ENCODE assay signal across 26 cellular contexts in the genomic region with DNA sequence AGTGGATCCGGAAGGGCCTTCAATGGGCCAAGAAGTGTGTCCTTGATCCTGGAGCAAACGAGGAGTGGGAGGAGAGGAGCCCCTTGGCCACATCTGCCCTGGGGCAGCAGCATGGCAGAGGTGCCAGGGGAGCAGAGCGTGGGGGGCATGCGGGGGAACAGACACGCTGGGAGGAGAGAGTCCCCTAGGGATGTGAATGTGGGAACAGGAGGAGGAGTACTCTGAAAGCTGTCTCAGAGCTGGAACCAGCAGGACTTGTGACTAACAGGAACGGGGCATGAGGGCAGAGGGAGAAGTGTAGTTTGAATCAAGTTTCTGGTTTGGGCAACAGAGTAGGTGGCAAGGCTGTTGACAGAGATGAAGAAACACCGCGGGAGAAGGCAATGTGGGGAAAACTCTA.
"Had no signal": no experiment of that assay in that cellular context is flagged by ENCODE, and none has a peak within 500 bp of the region (broad histone marks: within the 10 kb centered on the region; RNA-seq: fewer than 3 reads in every experiment).

No MANE protein-coding gene starts in this region.

- H3K4me2 ChIP-seq: smooth muscle cell had no signal

- H3K4me1 ChIP-seq: left lung, right lobe of liver had no signal

- H3K79me2 ChIP-seq: parathyroid adenoma had no signal

- H3K27me3 ChIP-seq: heart left ventricle, right atrium auricular region, right lobe of liver, vagina had no signal

- H2AFZ ChIP-seq: parathyroid adenoma had no signal

- H3K9me3 ChIP-seq: heart left ventricle, left lung, right atrium auricular region, right lobe of liver, thoracic aorta, tibial nerve, vagina had no signal

- H3K9ac ChIP-seq: parathyroid adenoma had no signal

- H3K36me3 ChIP-seq: heart left ventricle, left lung, right atrium auricular region, right lobe of liver, thoracic aorta, tibial nerve, vagina had no signal

- DNase-seq: heart left ventricle; immature natural killer cell; kidney; left colon; left lung; mesendoderm; naive B cell; natural killer cell; nephron progenitor cell; nucleus accumbens; right lobe of liver; stimulated activated CD4-positive, alpha-beta T cell treated with anti-CD3 and anti-CD28 coated beads, Interleukin-1b, Interleukin-23, amount 100 ng/mL, for 48 hours; stimulated activated CD4-positive, alpha-beta T cell treated with anti-CD3 and anti-CD28 coated beads, Interleukin-2, amount 100 ng/mL, for 48 hours; stimulated activated CD4-positive, alpha-beta T cell treated with anti-CD3 and anti-CD28 coated beads, Interleukin-4, amount 100 ng/mL, for 4 hours; stimulated activated CD8-positive, alpha-beta memory T cell treated with anti-CD3 and anti-CD28 coated beads, Interleukin-4, amount 100 ng/mL, for 48 hours; stimulated activated naive CD4-positive, alpha-beta T cell treated with Interleukin-2 at 50 U/mL for 16 hours; stimulated activated naive CD8-positive, alpha-beta T cell treated with anti-CD3 and anti-CD28 coated beads, Interleukin-15, amount 100 ng/mL, for 72 hours; substantia nigra had no signal

- ATAC-seq: heart left ventricle; left colon; left lung; natural killer cell; right lobe of liver; stimulated activated memory B cell treated with anti-CD40 and anti-IgM and Interleukin-4, amounts not matched to agents 10 μg/mL and 1 μg/mL and 100 μg/mL, for 72 hours; stimulated activated naive CD8-positive, alpha-beta T cell treated with anti-CD3 and anti-CD28 coated beads, Interleukin-15, amount 100 ng/mL, for 72 hours had no signal

- H3K4me3 ChIP-seq: heart left ventricle, left lung, lung, right atrium auricular region, right lobe of liver, smooth muscle cell, thoracic aorta, tibial nerve, vagina had no signal

- H3K27ac ChIP-seq: heart left ventricle, left lung, parathyroid adenoma, right atrium auricular region, right lobe of liver, tibial nerve, vagina had no signal
